ENCODE assay signal across 1 cellular context in genomic region chr1:201023517-201023902, GRCh38.
TF ChIP-seq lines count a peak whose summit lies in the region.

KIF21B (minus strand) TSS chr1:201023714; CDS start chr1:201023383, 331 bp downstream.

TF ChIP-seq in K562, 482 proteins besides CTCF, POLR2A, EP300 and RAD21 (continued from another document and continues in another):
- no peak for TF ChIP-seq YBX1 (IDR thresholded peaks at IDR 0.05)
- no peak for TF ChIP-seq ZNF282 (CRISPR knock-in tag; IDR thresholded peaks at IDR 0.05)
- TF ChIP-seq ARID2 (IDR thresholded peaks at IDR 0.05) = no peak
- TF ChIP-seq ZNF668 (CRISPR knock-in tag; IDR thresholded peaks at IDR 0.05) = no peak
- TF ChIP-seq HES1 (IDR thresholded peaks at IDR 0.05; ENCODE audit: low read depth) = no peak
- no peak for TF ChIP-seq BMI1 (IDR thresholded peaks at IDR 0.05; ENCODE audit: low read length)
- TF ChIP-seq, protein P1, sequence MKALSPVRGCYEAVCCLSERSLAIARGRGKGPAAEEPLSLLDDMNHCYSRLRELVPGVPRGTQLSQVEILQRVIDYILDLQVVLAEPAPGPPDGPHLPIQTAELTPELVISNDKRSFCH (CRISPR knock-in tag; IDR thresholded peaks at IDR 0.05) = no peak
- TF ChIP-seq, protein P1 (tag; IDR thresholded peaks at IDR 0.05) = no peak
- TF ChIP-seq, protein P2, sequence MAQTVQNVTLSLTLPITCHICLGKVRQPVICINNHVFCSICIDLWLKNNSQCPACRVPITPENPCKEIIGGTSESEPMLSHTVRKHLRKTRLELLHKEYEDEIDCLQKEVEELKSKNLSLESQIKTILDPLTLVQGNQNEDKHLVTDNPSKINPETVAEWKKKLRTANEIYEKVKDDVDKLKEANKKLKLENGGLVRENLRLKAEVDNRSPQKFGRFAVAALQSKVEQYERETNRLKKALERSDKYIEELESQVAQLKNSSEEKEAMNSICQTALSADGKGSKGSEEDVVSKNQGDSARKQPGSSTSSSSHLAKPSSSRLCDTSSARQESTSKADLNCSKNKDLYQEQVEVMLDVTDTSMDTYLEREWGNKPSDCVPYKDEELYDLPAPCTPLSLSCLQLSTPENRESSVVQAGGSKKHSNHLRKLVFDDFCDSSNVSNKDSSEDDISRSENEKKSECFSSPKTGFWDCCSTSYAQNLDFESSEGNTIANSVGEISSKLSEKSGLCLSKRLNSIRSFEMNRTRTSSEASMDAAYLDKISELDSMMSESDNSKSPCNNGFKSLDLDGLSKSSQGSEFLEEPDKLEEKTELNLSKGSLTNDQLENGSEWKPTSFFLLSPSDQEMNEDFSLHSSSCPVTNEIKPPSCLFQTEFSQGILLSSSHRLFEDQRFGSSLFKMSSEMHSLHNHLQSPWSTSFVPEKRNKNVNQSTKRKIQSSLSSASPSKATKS (CRISPR knock-in tag; IDR thresholded peaks at IDR 0.05) = no peak
- TF ChIP-seq GTF2F1 (IDR thresholded peaks at IDR 0.05; ENCODE audit: low read depth, low read length) = no peak
- no peak for TF ChIP-seq FOXO4 (CRISPR knock-in tag; IDR thresholded peaks at IDR 0.05)
- no peak for TF ChIP-seq FOXP4 (CRISPR knock-in tag; IDR thresholded peaks at IDR 0.05; ENCODE audit: borderline replicate concordance)
- TF ChIP-seq NUFIP1 (IDR thresholded peaks at IDR 0.05; ENCODE audit: partially characterized antibody) = no peak
- TF ChIP-seq, protein P3, sequence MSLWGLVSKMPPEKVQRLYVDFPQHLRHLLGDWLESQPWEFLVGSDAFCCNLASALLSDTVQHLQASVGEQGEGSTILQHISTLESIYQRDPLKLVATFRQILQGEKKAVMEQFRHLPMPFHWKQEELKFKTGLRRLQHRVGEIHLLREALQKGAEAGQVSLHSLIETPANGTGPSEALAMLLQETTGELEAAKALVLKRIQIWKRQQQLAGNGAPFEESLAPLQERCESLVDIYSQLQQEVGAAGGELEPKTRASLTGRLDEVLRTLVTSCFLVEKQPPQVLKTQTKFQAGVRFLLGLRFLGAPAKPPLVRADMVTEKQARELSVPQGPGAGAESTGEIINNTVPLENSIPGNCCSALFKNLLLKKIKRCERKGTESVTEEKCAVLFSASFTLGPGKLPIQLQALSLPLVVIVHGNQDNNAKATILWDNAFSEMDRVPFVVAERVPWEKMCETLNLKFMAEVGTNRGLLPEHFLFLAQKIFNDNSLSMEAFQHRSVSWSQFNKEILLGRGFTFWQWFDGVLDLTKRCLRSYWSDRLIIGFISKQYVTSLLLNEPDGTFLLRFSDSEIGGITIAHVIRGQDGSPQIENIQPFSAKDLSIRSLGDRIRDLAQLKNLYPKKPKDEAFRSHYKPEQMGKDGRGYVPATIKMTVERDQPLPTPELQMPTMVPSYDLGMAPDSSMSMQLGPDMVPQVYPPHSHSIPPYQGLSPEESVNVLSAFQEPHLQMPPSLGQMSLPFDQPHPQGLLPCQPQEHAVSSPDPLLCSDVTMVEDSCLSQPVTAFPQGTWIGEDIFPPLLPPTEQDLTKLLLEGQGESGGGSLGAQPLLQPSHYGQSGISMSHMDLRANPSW (CRISPR knock-in tag; IDR thresholded peaks at IDR 0.05) = no peak
- no peak for TF ChIP-seq SMARCE1 (IDR thresholded peaks at IDR 0.05)
- TF ChIP-seq ZNF197 (CRISPR knock-in tag; IDR thresholded peaks at IDR 0.05; ENCODE audit: low read depth) = no peak
- TF ChIP-seq EHMT2 (IDR thresholded peaks at IDR 0.05) = no peak
- TF ChIP-seq KAT2B (IDR thresholded peaks at IDR 0.05; ENCODE audit: low read depth, low read length) = no peak
- no peak for TF ChIP-seq L3MBTL2 (IDR thresholded peaks at IDR 0.05)
- TF ChIP-seq ZNF407 (IDR thresholded peaks at IDR 0.05; ENCODE audit: low read depth) = no peak
- no peak for TF ChIP-seq FOXK2 (conservative IDR thresholded peaks at IDR 0.05 in 1 of 2, IDR thresholded peaks at IDR 0.05 in 1 of 2; ENCODE audit: low read depth in 2 of 2)
- TF ChIP-seq ZNF318 (IDR thresholded peaks at IDR 0.05; ENCODE audit: borderline replicate concordance in 1 of 2, low read depth in 1 of 2) = no peak
- no peak for TF ChIP-seq SRSF7 (optimal IDR thresholded peaks at IDR 0.05; ENCODE audit: low read depth, low read length)
- TF ChIP-seq NFXL1 (CRISPR knock-in tag; IDR thresholded peaks at IDR 0.05) = no peak
- no peak for TF ChIP-seq ZNF830 (CRISPR knock-in tag; IDR thresholded peaks at IDR 0.05)
- TF ChIP-seq LARP7 (IDR thresholded peaks at IDR 0.05) = no peak
- no peak for TF ChIP-seq KLF13 (tag; IDR thresholded peaks at IDR 0.05; ENCODE audit: borderline replicate concordance, low read depth)
- TF ChIP-seq MEIS2 (IDR thresholded peaks at IDR 0.05; ENCODE audit: partially characterized antibody) = no peak
- TF ChIP-seq SNAPC5 (CRISPR knock-in tag; IDR thresholded peaks at IDR 0.05) = no peak
- peak in 1 of 2 experiments; percentile 50; a peak in 1 of 4 replicates for TF ChIP-seq NONO (IDR thresholded peaks at IDR 0.05; ENCODE audit: low read depth in 2 of 2, low read length in 1 of 2)
